1 cellular context compared by ENCODE assay signal in the genomic region with DNA sequence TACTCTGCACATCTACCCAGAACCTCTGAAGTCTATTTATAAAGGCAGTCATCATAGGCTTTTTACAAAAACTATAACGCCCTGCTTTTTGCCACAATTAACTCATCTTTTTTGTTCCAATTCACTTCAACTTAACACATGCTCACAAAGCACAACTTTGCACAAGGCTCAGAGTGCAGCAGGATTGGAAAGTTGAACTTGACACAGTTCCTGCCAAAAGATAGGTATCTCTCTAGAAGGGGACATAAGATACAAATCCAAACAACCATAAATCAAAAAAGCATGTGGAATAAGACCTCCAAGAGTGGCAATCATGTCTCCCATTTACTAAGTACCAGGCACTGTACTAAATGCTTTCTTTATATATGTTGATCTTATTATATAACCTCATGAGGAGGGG.
TF ChIP-seq lines count a peak whose summit lies in the region.

No MANE protein-coding gene starts in this region.

TF ChIP-seq in endothelial cell of umbilical vein, 7 proteins besides CTCF, POLR2A, EP300 and RAD21:
- TF ChIP-seq EZH2 (IDR thresholded peaks at IDR 0.05; ENCODE audit: borderline replicate concordance, low read depth, low read length, severe bottlenecking): no peak
- no peak for TF ChIP-seq POLR2AphosphoS5 (IDR thresholded peaks at IDR 0.05; ENCODE audit: insufficient read depth, low read depth, low read length)
- no peak for TF ChIP-seq MYC (IDR thresholded peaks at IDR 0.05; ENCODE audit: low read depth, low read length)
- TF ChIP-seq GATA2 (IDR thresholded peaks at IDR 0.05; ENCODE audit: insufficient read depth, insufficient read length, low read depth, low read length): no peak
- TF ChIP-seq, protein P1, sequence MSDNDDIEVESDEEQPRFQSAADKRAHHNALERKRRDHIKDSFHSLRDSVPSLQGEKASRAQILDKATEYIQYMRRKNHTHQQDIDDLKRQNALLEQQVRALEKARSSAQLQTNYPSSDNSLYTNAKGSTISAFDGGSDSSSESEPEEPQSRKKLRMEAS (IDR thresholded peaks at IDR 0.05; ENCODE audit: insufficient read depth, insufficient read length): no peak
- TF ChIP-seq FOS (IDR thresholded peaks at IDR 0.05; ENCODE audit: borderline replicate concordance, insufficient read depth, low read length): no peak
- no peak for TF ChIP-seq JUN (IDR thresholded peaks at IDR 0.05; ENCODE audit: borderline replicate concordance, insufficient read depth, insufficient read length, low read depth)
TF ChIP-seq in endothelial cell of umbilical vein: peak in this region for 0.
